In genomic region chr13:74596691-74597090, GRCh38 we compare ENCODE assay signal across 1 cellular context.
TF ChIP-seq lines count a peak whose summit lies in the region.

No MANE protein-coding gene starts in this region.

TF ChIP-seq in GM23338, 12 proteins besides CTCF, POLR2A, EP300 and RAD21:
- TF ChIP-seq ZNF462 (CRISPR knock-in tag; IDR thresholded peaks at IDR 0.05) (no peak), JUNB (IDR thresholded peaks at IDR 0.05; ENCODE audit: unreplicated experiment) (no peak), NANOG (IDR thresholded peaks at IDR 0.05; ENCODE audit: borderline replicate concordance) (no peak), ZNF331 (CRISPR knock-in tag; IDR thresholded peaks at IDR 0.05; ENCODE audit: low read depth) (no peak), CREB1 (CRISPR knock-in tag; IDR thresholded peaks at IDR 0.05; ENCODE audit: low read depth) (no peak)
